1 cellular context compared by ENCODE assay signal in the genomic region with DNA sequence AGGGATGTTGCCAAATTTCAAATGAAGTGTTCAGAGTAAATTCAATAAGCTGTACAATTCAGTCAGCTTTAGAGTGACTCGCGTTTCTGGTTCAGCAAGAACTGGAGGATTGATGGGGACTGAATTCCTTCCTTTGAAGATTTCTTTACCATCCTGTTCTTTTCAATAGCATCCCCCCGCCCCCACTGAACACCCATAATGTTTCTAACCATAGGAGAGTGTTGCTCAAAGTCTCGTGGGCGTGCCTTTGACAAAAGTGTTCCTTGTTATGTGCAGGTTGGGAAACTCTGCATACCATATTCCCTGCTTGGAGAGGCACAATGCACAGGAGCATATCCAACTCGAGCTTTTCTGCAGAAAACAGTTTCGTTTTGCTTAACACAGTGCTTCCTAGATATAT.
TF ChIP-seq lines count a peak whose summit lies in the region.

No MANE protein-coding gene starts in this region.

TF ChIP-seq in IMR-90, 13 proteins besides CTCF, POLR2A, EP300 and RAD21 (continued from another document):
- TF ChIP-seq ELK1 (IDR thresholded peaks at IDR 0.05; ENCODE audit: borderline replicate concordance, low read depth, low read length), result no peak
- no peak for TF ChIP-seq SMC3 (IDR thresholded peaks at IDR 0.05; ENCODE audit: low read depth, low read length)
- TF ChIP-seq FOS (IDR thresholded peaks at IDR 0.05; ENCODE audit: low read depth, low read length), result no peak
- no peak for TF ChIP-seq CEBPB (IDR thresholded peaks at IDR 0.05; ENCODE audit: low read depth, low read length)
- no peak for TF ChIP-seq RCOR1 (IDR thresholded peaks at IDR 0.05; ENCODE audit: insufficient replicate concordance, low read length)
- TF ChIP-seq MXI1 (IDR thresholded peaks at IDR 0.05; ENCODE audit: borderline replicate concordance, low read depth, low read length), result no peak
- no peak for TF ChIP-seq RFX5 (IDR thresholded peaks at IDR 0.05; ENCODE audit: low read depth, low read length)
- TF ChIP-seq CHD1 (IDR thresholded peaks at IDR 0.05; ENCODE audit: low read depth, low read length), result no peak
